8 cellular contexts compared by ENCODE assay signal in the genomic region with DNA sequence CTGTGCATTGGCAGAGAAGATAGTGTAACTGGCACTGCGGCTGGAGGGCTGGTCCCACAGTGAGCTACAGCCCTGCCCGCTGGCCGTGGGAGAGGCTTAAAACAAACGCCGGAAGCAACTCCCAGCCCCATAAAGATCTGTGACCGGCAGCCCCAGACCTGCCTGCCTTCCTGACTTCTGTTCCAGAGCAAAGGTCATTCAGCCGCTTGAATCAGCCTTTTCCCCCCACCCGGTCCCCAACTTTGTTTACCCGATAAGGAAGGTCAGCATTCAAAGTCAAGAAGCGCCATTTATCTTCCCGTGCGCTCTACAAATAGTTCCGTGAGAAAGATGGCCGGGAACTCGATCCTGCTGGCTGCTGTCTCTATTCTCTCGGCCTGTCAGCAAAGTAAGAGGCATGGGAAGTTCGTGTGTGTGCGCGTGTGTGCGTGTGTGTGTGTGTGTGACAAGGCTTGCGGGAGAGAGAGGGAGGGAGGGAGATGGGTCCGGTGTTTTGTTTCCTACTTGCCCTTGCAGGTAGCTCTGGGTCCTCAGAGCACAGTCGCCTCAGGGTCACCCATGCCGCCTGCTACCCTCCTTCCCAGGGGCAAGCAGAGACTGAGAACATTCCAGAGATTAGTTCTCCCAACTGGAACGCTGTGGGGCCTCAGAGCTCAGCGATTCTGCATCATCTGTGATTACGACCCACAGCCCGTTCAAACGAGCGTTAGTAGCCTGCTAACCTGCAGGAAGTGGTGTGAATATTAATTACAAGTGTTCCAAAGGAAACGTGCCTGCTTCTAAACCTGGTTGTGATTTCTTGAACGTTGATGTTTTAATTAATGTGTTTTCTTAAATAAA. TPM values are rescaled to one million over a fixed set of nuclear protein-coding genes. Genes with fewer than 3 reads are reported as not detected.
DNase-seq lines count a peak whose midpoint lies in the region; ATAC-seq and TF ChIP-seq lines count a peak whose summit lies in the region.

A gene (plus strand): TSS at position 130 of the 840 bp plus-strand sequence. CDS start 201 bp downstream, at position 331.

- TF ChIP-seq EP300 in tibial nerve (IDR thresholded peaks at IDR 0.05): peak in 1 of 2 donors; percentile 24

- H3K4me2 ChIP-seq in fibroblast of lung (ENCODE audit: extremely low read depth, insufficient read depth, low read length): peak within 1 kb of the TSS; percentile 93

- no peaks in the 10 kb centered on the region for H3K9me3 Mint-ChIP-seq in activated T-cell treated with anti-CD3 and anti-CD28 coated beads, Interleukin-2, amount 50 U/mL, for 24 hours

- H3K27me3 Mint-ChIP-seq in activated T-cell treated with anti-CD3 and anti-CD28 coated beads, Interleukin-2, amount 50 U/mL, for 24 hours: no peaks in the 10 kb centered on the region

- H2AFZ ChIP-seq in fibroblast of lung (ENCODE audit: low read length): peak within 1 kb of the TSS; percentile 74

- H3K4me3 Mint-ChIP-seq in activated T-cell treated with anti-CD3 and anti-CD28 coated beads, Interleukin-2, amount 50 U/mL, for 24 hours: peak within 1 kb of the TSS; percentile 79

- H3K9ac ChIP-seq in fibroblast of lung (ENCODE audit: insufficient read depth, low read length): peak within 1 kb of the TSS; percentile 59

- H3K36me3 ChIP-seq in fibroblast of lung (ENCODE audit: control insufficient read depth, insufficient read depth, low read length): no peaks in the 10 kb centered on the region
- no peaks in the 10 kb centered on the region for H3K36me3 ChIP-seq in muscle layer of duodenum (ENCODE audit: control insufficient read depth in 1 of 2, insufficient read depth in 2 of 2, low read length in 2 of 2)
- H3K36me3 ChIP-seq in tibial nerve: no peaks in the 10 kb centered on the region

- H4K20me1 ChIP-seq in fibroblast of lung (ENCODE audit: control insufficient read depth, extremely low read depth, insufficient read depth, low read length): no peaks in the 10 kb centered on the region

- no peak for TF ChIP-seq CTCF in fibroblast of lung (conservative IDR thresholded peaks at IDR 0.05 in 1 of 2, IDR thresholded peaks at IDR 0.05 in 1 of 2; ENCODE audit: low read depth in 1 of 2, low read length in 2 of 2)
- TF ChIP-seq CTCF in tibial nerve (IDR thresholded peaks at IDR 0.05): no peak

- H3K9me3 ChIP-seq in fibroblast of lung (ENCODE audit: control insufficient read depth, insufficient read depth, low read depth, low read length) (no peaks in the 10 kb centered on the region), muscle layer of duodenum (ENCODE audit: control insufficient read depth in 1 of 2, low read length in 2 of 2) (no peaks in the 10 kb centered on the region), tibial nerve (no peaks in the 10 kb centered on the region)

- DNase-seq in CMK (ENCODE audit: low read depth): peak; percentile 68
- DNase-seq in GM19240 (ENCODE audit: insufficient read length, low spot score): peak; percentile 35
- peak; percentile 86 for DNase-seq in NCI-H69 (lab: John Stamatoyannopoulos, UW)
- peak; percentile 65 for DNase-seq in activated T-cell treated with anti-CD3 and anti-CD28 coated beads, Interleukin-2, amount 50 U/mL, for 24 hours
- peak; percentile 73 to 80 for DNase-seq in fibroblast of lung (ENCODE audit: low read depth in 2 of 2)
- peak; percentile 37 to 60 for DNase-seq in tibial nerve (ENCODE audit: low spot score in 2 of 2)

- H3K4me3 ChIP-seq in fibroblast of lung (replicated peaks in 1 of 4; ENCODE audit: control extremely low read depth in 1 of 4, insufficient read depth in 1 of 4, low read depth in 3 of 4, low read length in 4 of 4): peak within 1 kb of the TSS; percentile 47 to 61 (median 54)
- H3K4me3 ChIP-seq in muscle layer of duodenum (ENCODE audit: low read depth in 1 of 2, low read length in 2 of 2): peak within 1 kb of the TSS; percentile 60 to 75
- peak within 1 kb of the TSS; percentile 36 to 55 (median 54) for H3K4me3 ChIP-seq in tibial nerve

- peak within 1 kb of the TSS; percentile 79 for H3K27ac Mint-ChIP-seq in activated T-cell treated with anti-CD3 and anti-CD28 coated beads, Interleukin-2, amount 50 U/mL, for 24 hours

- H3K27me3 ChIP-seq in fibroblast of lung (ENCODE audit: control insufficient read depth, insufficient read depth, low read length) (no peaks in the 10 kb centered on the region), muscle layer of duodenum (ENCODE audit: low read depth, low read length) (no peaks in the 10 kb centered on the region), tibial nerve (no peaks in the 10 kb centered on the region)

- H3K4me1 ChIP-seq in fibroblast of lung (ENCODE audit: control insufficient read depth, extremely low read depth, insufficient read depth, low read length) (peaks cover 7% of the 10 kb centered on the region), muscle layer of duodenum (ENCODE audit: control insufficient read depth in 1 of 2, insufficient read depth in 2 of 2, low read length in 2 of 2) (peaks cover 12 to 14% of the 10 kb centered on the region in 2 donors), tibial nerve (peaks cover 0 to 36% (median 0%) of the 10 kb centered on the region in 4 donors)

- ATAC-seq in HG03378 (IDR thresholded peaks at IDR 0.05; ENCODE audit: unreplicated experiment): peak; percentile 58

- H3K27ac ChIP-seq in fibroblast of lung (ENCODE audit: insufficient read depth, low read length) (peak within 1 kb of the TSS; percentile 61), muscle layer of duodenum (ENCODE audit: low read length) (peak within 1 kb of the TSS; percentile 92), tibial nerve (peak within 1 kb of the TSS; percentile 46 to 88 (median 78))

- no peaks in the 10 kb centered on the region for H3K79me2 ChIP-seq in fibroblast of lung (ENCODE audit: control insufficient read depth, insufficient read depth, low read length)

- peaks cover 20% of the 10 kb centered on the region for H3K4me1 Mint-ChIP-seq in activated T-cell treated with anti-CD3 and anti-CD28 coated beads, Interleukin-2, amount 50 U/mL, for 24 hours (ENCODE audit: low read depth)

- 0 to 1% methylated on average over 30 to 32 of the region's 32 CpGs for WGBS in tibial nerve, 2 donors

- H3K36me3 Mint-ChIP-seq in activated T-cell treated with anti-CD3 and anti-CD28 coated beads, Interleukin-2, amount 50 U/mL, for 24 hours (ENCODE audit: low read depth): no peaks in the 10 kb centered on the region

- peak in 1 of 2 donors; percentile 18 for TF ChIP-seq POLR2A in tibial nerve (IDR thresholded peaks at IDR 0.05)

RNA-seq across cellular contexts. Expression of the gene that starts here (rescaled TPM):
- total RNA-seq in fibroblast of lung (4.6 and 5.3 TPM in 2 replicates), tibial nerve (10 to 100 TPM; 12.2 to 27.3 (median 26.8) TPM)
- 3.1 and 20.1 TPM in 2 replicates for polyA plus RNA-seq in fibroblast of lung
- polyA plus RNA-seq in fibroblast of lung (2012): 2.9 and 15.5 TPM in 2 replicates
- polyA minus RNA-seq in fibroblast of lung (ENCODE audit: low replicate concordance): 0.48 and 2.6 TPM in 2 replicates

Comparison
In these comparisons a context has a peak if more than half of its experiments do, and no peak if none do; other contexts are left out.
1. Peak in every context shown above with its lines: DNase-seq, ATAC-seq, H3K4me3 ChIP-seq and H3K27ac ChIP-seq.
2. DNase-seq: peak in every context shown above with its lines; median percentile 86 in NCI-H69; 76 in fibroblast of lung; 68 in CMK; 65 in activated T-cell treated with anti-CD3 and anti-CD28 coated beads, Interleukin-2, amount 50 U/mL, for 24 hours; 48 in tibial nerve; 35 in GM19240.